In the genomic region with DNA sequence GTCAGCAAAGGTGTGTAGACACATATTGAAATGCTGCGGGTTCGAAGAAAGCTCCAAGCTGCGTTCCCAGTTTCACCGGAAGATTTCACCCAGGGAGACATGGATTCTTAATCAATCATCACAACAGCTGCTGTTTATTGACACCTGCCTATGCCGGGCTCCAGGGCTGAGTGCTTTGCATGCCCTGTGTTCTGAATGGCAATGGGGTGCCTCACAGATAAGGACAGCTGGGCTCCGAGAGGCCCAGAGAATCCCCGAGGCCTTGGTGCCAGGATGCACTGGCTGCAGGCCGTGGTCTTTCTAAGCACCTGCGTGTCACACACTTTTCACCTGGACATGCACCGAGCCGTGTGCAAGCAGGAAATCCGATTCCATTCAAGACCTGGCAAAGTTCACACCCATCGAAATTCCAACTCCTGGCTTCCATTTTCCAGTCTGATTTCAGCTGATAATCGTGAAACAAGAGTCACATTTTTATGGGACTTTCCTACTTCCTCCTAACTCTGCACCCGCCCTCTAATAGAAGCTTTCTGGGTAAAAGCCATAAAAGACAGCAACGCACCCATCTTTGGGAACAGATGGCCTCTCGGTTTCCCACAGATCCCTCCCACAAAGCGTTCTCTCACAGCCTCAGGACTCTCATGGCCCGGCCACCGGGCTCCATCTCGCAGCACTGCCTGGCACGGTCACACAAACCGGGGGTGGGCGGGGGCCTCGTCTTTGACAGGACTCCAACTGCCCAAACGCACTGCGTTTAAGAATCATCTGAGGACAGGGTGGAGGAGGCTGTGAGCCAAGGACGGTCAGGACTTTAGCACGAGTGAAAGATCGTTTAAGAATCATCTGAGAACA, we compare ENCODE assay signal across 1 cellular context.
TF ChIP-seq lines count a peak whose summit lies in the region.

No MANE protein-coding gene starts in this region.

TF ChIP-seq in GM23338, 12 proteins besides CTCF, POLR2A, EP300 and RAD21 (continued from another document):
- TF ChIP-seq, protein P1, sequence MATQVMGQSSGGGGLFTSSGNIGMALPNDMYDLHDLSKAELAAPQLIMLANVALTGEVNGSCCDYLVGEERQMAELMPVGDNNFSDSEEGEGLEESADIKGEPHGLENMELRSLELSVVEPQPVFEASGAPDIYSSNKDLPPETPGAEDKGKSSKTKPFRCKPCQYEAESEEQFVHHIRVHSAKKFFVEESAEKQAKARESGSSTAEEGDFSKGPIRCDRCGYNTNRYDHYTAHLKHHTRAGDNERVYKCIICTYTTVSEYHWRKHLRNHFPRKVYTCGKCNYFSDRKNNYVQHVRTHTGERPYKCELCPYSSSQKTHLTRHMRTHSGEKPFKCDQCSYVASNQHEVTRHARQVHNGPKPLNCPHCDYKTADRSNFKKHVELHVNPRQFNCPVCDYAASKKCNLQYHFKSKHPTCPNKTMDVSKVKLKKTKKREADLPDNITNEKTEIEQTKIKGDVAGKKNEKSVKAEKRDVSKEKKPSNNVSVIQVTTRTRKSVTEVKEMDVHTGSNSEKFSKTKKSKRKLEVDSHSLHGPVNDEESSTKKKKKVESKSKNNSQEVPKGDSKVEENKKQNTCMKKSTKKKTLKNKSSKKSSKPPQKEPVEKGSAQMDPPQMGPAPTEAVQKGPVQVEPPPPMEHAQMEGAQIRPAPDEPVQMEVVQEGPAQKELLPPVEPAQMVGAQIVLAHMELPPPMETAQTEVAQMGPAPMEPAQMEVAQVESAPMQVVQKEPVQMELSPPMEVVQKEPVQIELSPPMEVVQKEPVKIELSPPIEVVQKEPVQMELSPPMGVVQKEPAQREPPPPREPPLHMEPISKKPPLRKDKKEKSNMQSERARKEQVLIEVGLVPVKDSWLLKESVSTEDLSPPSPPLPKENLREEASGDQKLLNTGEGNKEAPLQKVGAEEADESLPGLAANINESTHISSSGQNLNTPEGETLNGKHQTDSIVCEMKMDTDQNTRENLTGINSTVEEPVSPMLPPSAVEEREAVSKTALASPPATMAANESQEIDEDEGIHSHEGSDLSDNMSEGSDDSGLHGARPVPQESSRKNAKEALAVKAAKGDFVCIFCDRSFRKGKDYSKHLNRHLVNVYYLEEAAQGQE (IDR thresholded peaks at IDR 0.05; ENCODE audit: unreplicated experiment) = no peak
- TF ChIP-seq POLR2AphosphoS5 (IDR thresholded peaks at IDR 0.05; ENCODE audit: low read depth) = no peak
- TF ChIP-seq EZH2 (IDR thresholded peaks at IDR 0.05; ENCODE audit: low read depth, unreplicated experiment) = no peak
- TF ChIP-seq, protein P2, sequence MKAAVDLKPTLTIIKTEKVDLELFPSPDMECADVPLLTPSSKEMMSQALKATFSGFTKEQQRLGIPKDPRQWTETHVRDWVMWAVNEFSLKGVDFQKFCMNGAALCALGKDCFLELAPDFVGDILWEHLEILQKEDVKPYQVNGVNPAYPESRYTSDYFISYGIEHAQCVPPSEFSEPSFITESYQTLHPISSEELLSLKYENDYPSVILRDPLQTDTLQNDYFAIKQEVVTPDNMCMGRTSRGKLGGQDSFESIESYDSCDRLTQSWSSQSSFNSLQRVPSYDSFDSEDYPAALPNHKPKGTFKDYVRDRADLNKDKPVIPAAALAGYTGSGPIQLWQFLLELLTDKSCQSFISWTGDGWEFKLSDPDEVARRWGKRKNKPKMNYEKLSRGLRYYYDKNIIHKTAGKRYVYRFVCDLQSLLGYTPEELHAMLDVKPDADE (IDR thresholded peaks at IDR 0.05) = no peak
- TF ChIP-seq STAT1 (IDR thresholded peaks at IDR 0.05; ENCODE audit: unreplicated experiment) = no peak
- no peak for TF ChIP-seq JUNB (IDR thresholded peaks at IDR 0.05; ENCODE audit: unreplicated experiment)
- no peak for TF ChIP-seq EZH2phosphoT487 (IDR thresholded peaks at IDR 0.05; ENCODE audit: unreplicated experiment)
- no peak for TF ChIP-seq ZNF331 (CRISPR knock-in tag; IDR thresholded peaks at IDR 0.05; ENCODE audit: low read depth)
- no peak for TF ChIP-seq CREB1 (CRISPR knock-in tag; IDR thresholded peaks at IDR 0.05; ENCODE audit: low read depth)
- no peak for TF ChIP-seq NANOG (IDR thresholded peaks at IDR 0.05; ENCODE audit: borderline replicate concordance)
- TF ChIP-seq ZNF114 (CRISPR knock-in tag; IDR thresholded peaks at IDR 0.05) = no peak
